Comparison of ENCODE assay signal across 8 cellular contexts in the genomic region with DNA sequence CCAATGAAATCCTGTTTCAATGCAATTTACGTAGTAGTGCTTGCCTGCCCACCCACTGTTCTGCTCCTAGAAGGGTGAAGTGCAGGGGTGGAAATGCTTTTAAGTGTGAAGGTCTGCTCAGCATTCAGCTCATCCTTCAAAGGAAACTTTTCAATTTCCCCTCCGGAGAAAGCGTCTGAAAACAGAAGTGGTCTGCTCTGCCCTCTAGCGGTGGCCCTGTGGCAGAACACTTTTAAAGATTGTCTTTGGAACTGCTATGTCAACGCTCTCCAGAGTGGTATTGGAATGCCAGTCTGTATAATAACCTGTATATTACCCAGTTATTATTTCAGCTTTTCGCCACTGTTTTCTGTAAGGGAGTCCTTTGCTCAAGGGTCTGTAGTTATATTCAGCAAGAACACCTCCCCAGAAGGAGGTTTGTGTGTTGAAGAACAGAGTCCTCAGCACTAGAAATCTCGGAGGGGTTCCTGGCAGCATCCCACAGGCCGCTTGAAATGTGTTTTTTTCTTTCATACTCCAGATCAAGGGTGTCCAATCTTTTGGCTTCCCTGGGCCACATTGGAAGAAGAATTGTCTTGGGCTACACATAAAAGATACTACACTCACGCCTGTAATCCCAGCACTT.
DNase-seq lines count a peak whose midpoint lies in the region; ATAC-seq, FAIRE-seq and TF ChIP-seq lines count a peak whose summit lies in the region.

No MANE protein-coding gene starts in this region.

- H3K36me3 ChIP-seq in ACC112 (ENCODE audit: insufficient read depth, low read length) = no peaks in the 10 kb centered on the region

- H3K79me2 ChIP-seq in ACC112 (ENCODE audit: control insufficient read depth, insufficient read depth, low read length, unreplicated experiment) = no peaks in the 10 kb centered on the region

- POLR2A ChIA-PET in RWPE1 (lab: Yijun Ruan, JAX; ENCODE audit: low non-redundant PET) = no interaction called here

- no peak overlapping the region for H3K27ac Mint-ChIP-seq in activated naive CD4-positive, alpha-beta T cell treated with anti-CD3 and anti-CD28 coated beads, Interleukin-2, amount 10 ng/mL, durations not matched to agents 7 days and 5 days

- H3K27me3 Mint-ChIP-seq in activated naive CD4-positive, alpha-beta T cell treated with anti-CD3 and anti-CD28 coated beads, Interleukin-2, amount 10 ng/mL, durations not matched to agents 7 days and 5 days = peaks cover 43% of the 10 kb centered on the region

- intact Hi-C loops in head of caudate nucleus (cut with DNase I) = loop anchor here (5.0 to 10.0 kb wide), 3 partner anchors 76 to 226 kb away; partner anchors contain the start of gene GCLC

- peak; percentile 62 for FAIRE-seq in GM12892 (lab: Jason Lieb, UNC)

- CTCF ChIA-PET in RWPE1 (lab: Yijun Ruan, JAX) = interaction anchor here (0.6 to 3.9 kb wide), 8 partner anchors 33 to 730 kb away, joined by 3 to 28 read pairs (median 4); no protein-coding TSS in a partner anchor
- CTCF ChIA-PET in activated naive CD4-positive, alpha-beta T cell treated with anti-CD3 and anti-CD28 coated beads, Interleukin-2, amount 10 ng/mL, durations not matched to agents 7 days and 5 days (lab: Charles Lee) = interaction anchor here (0.7 to 11.5 kb wide), 27 partner anchors 7 to 560 kb away, joined by 3 to 134 read pairs (median 4); no protein-coding TSS in a partner anchor

- no peak for TF ChIP-seq POLR2A in GM12892 (IDR thresholded peaks at IDR 0.05; ENCODE audit: low read depth, low read length)

- H3K4me3 ChIP-seq in ACC112 (ENCODE audit: low read depth, low read length) (peak overlapping the region; percentile 31), HL-60 (replicated peaks; ENCODE audit: insufficient read depth, low read length) (no peak overlapping the region)

- ATAC-seq in HG03139 (IDR thresholded peaks at IDR 0.05; ENCODE audit: unreplicated experiment) = no peak

- peak; percentile 27 for DNase-seq in GM12892 (ENCODE audit: insufficient read length)
- DNase-seq in HL-60 (ENCODE audit: low read depth in 1 of 2, low spot score in 1 of 2) = peak; percentile 12 to 43
- peak; percentile 39 for DNase-seq in RWPE1 (ENCODE audit: low spot score)
- peak; percentile 69 for DNase-seq in activated naive CD4-positive, alpha-beta T cell treated with anti-CD3 and anti-CD28 coated beads, Interleukin-2, amount 10 ng/mL, durations not matched to agents 7 days and 5 days
- DNase-seq in head of caudate nucleus = peak; percentile 38 to 89 (median 72)
- peak; percentile 56 for DNase-seq in putamen (ENCODE audit: low spot score)

- no peaks in the 10 kb centered on the region for H3K36me3 Mint-ChIP-seq in activated naive CD4-positive, alpha-beta T cell treated with anti-CD3 and anti-CD28 coated beads, Interleukin-2, amount 10 ng/mL, durations not matched to agents 7 days and 5 days

- H3K4me1 ChIP-seq in ACC112 (ENCODE audit: control insufficient read depth, insufficient read depth, low read length, unreplicated experiment) = peaks cover 3% of the 10 kb centered on the region

- peak overlapping the region; percentile 11 for H2AFZ ChIP-seq in ACC112 (ENCODE audit: low read length, unreplicated experiment)

- H3K4me3 Mint-ChIP-seq in activated naive CD4-positive, alpha-beta T cell treated with anti-CD3 and anti-CD28 coated beads, Interleukin-2, amount 10 ng/mL, durations not matched to agents 7 days and 5 days = no peak overlapping the region

- H3K27ac ChIP-seq in ACC112 (ENCODE audit: low read depth, low read length) = no peak overlapping the region
- no peak overlapping the region for H3K27ac ChIP-seq in HL-60 (replicated peaks)
- H3K27ac ChIP-seq in RWPE1 = no peak overlapping the region

- no peaks in the 10 kb centered on the region for H3K9me3 Mint-ChIP-seq in activated naive CD4-positive, alpha-beta T cell treated with anti-CD3 and anti-CD28 coated beads, Interleukin-2, amount 10 ng/mL, durations not matched to agents 7 days and 5 days

- peaks cover 19% of the 10 kb centered on the region for H3K4me1 Mint-ChIP-seq in activated naive CD4-positive, alpha-beta T cell treated with anti-CD3 and anti-CD28 coated beads, Interleukin-2, amount 10 ng/mL, durations not matched to agents 7 days and 5 days

- TF ChIP-seq CTCF in HL-60 (IDR thresholded peaks at IDR 0.05; ENCODE audit: insufficient read depth, low read length) (peak; percentile 93), RWPE1 (conservative IDR thresholded peaks at IDR 0.05; ENCODE audit: low read depth) (peak; percentile 53)

- H3K27me3 ChIP-seq in ACC112 (ENCODE audit: insufficient read depth, low read length) (no peaks in the 10 kb centered on the region), HL-60 (ENCODE audit: insufficient read depth, poor library complexity, severe bottlenecking) (no peaks in the 10 kb centered on the region)
